1 cellular context compared by ENCODE assay signal in genomic region chr2:119856469-119856901, GRCh38.
TF ChIP-seq lines count a peak whose summit lies in the region.

No MANE protein-coding gene starts in this region.

TF ChIP-seq in K562, 482 proteins besides CTCF, POLR2A, EP300 and RAD21 (continued from another document):
- TF ChIP-seq BMI1 (IDR thresholded peaks at IDR 0.05; ENCODE audit: low read length) (no peak), NFATC3 (IDR thresholded peaks at IDR 0.05) (no peak), KDM4B (IDR thresholded peaks at IDR 0.05; ENCODE audit: borderline replicate concordance in 2 of 2, low read depth in 1 of 2) (no peak), SMARCE1 (IDR thresholded peaks at IDR 0.05) (0 out of 2 replicates have a peak, but pooled peaks have one; percentile 45), MEIS2 (IDR thresholded peaks at IDR 0.05; ENCODE audit: partially characterized antibody) (peak; percentile 68), EHMT2 (IDR thresholded peaks at IDR 0.05) (peak; percentile 76; the same call in 1 of the 2 replicates), ZNF561 (CRISPR knock-in tag; conservative IDR thresholded peaks at IDR 0.05) (no peak), KDM5B (IDR thresholded peaks at IDR 0.05; ENCODE audit: insufficient replicate concordance, low read depth, low read length) (no peak), NR2C1 (IDR thresholded peaks at IDR 0.05) (peak; percentile 54), NR2C1 (tag; IDR thresholded peaks at IDR 0.05) (peak; percentile 74), TCF3 (CRISPR knock-in tag; IDR thresholded peaks at IDR 0.05) (peak; percentile 73), ELF1 (tag; IDR thresholded peaks at IDR 0.05) (no peak), CREM (IDR thresholded peaks at IDR 0.05; ENCODE audit: low read depth) (peak; percentile 50; the same call in 1 of the 2 replicates), E2F3 (CRISPR knock-in tag; IDR thresholded peaks at IDR 0.05) (no peak), TEAD4 (IDR thresholded peaks at IDR 0.05; ENCODE audit: low read length) (peak; percentile 74), TEAD4 (CRISPR knock-in tag; IDR thresholded peaks at IDR 0.05; ENCODE audit: borderline replicate concordance) (no peak), KDM1A (IDR thresholded peaks at IDR 0.05) (peak; percentile 43 to 55; a peak in 2 of 4 replicates), ARID1B (IDR thresholded peaks at IDR 0.05) (peak; percentile 80), ZNF507 (tag; conservative IDR thresholded peaks at IDR 0.05) (no peak), FOXM1 (IDR thresholded peaks at IDR 0.05; ENCODE audit: low read depth) (peak; percentile 56; the same call in 1 of the 2 replicates), FOXM1 (CRISPR knock-in tag; IDR thresholded peaks at IDR 0.05; ENCODE audit: low read depth) (no peak), ZNF384 (IDR thresholded peaks at IDR 0.05; ENCODE audit: low read depth, low read length) (no peak), KLF1 (tag; IDR thresholded peaks at IDR 0.05) (no peak), NCOR1 (IDR thresholded peaks at IDR 0.05) (peak; percentile 66), PKNOX1 (IDR thresholded peaks at IDR 0.05) (peak; percentile 16; the same call in 1 of the 2 replicates), SREBF1 (IDR thresholded peaks at IDR 0.05; ENCODE audit: borderline replicate concordance, low read depth, low read length) (no peak), ZNF511 (CRISPR knock-in tag; IDR thresholded peaks at IDR 0.05) (no peak), HMGN3 (IDR thresholded peaks at IDR 0.05; ENCODE audit: borderline replicate concordance, extremely low read depth, insufficient read length, low read depth, low read length) (no peak), CHD4 (IDR thresholded peaks at IDR 0.05; ENCODE audit: insufficient read depth, insufficient replicate concordance, low read depth, low read length, poor library complexity, severe bottlenecking) (no peak), USF1 (CRISPR knock-in tag; IDR thresholded peaks at IDR 0.05) (no peak), SMARCA4 (IDR thresholded peaks at IDR 0.05) (peak; percentile 58), ETV1 (tag; conservative IDR thresholded peaks at IDR 0.05; ENCODE audit: low read depth) (peak; percentile 54), POLR2AphosphoS2 (IDR thresholded peaks at IDR 0.05; ENCODE audit: low read length) (no peak), CBFA2T2 (conservative IDR thresholded peaks at IDR 0.05) (peak; percentile 58), SAP30 (IDR thresholded peaks at IDR 0.05; ENCODE audit: borderline replicate concordance, insufficient read depth, low read depth, low read length, poor library complexity, severe bottlenecking) (no peak), NRF1 (conservative IDR thresholded peaks at IDR 0.05 in 1 of 2, IDR thresholded peaks at IDR 0.05 in 1 of 2) (no peak), RREB1 (CRISPR knock-in tag; IDR thresholded peaks at IDR 0.05) (no peak), HMBOX1 (IDR thresholded peaks at IDR 0.05) (peak; percentile 95), TRIM24 (IDR thresholded peaks at IDR 0.05) (peak in 1 of 2 experiments; percentile 46; a peak in 1 of 4 replicates), ILK (tag; IDR thresholded peaks at IDR 0.05; ENCODE audit: borderline replicate concordance, low read depth) (no peak), NFE2L1 (tag; IDR thresholded peaks at IDR 0.05; ENCODE audit: borderline replicate concordance, low read depth) (no peak), ARID3A (IDR thresholded peaks at IDR 0.05; ENCODE audit: borderline replicate concordance, low read depth, low read length) (0 out of 2 replicates have a peak, but pooled peaks have one; percentile 35), NFIX (CRISPR knock-in tag; IDR thresholded peaks at IDR 0.05; ENCODE audit: low read depth) (no peak), PBX2 (CRISPR knock-in tag; IDR thresholded peaks at IDR 0.05; ENCODE audit: low read depth) (no peak), PBX2 (tag; conservative IDR thresholded peaks at IDR 0.05; ENCODE audit: low read depth) (peak; percentile 33; the same call in 1 of the 2 replicates), JUND (IDR thresholded peaks at IDR 0.05; ENCODE audit: borderline replicate concordance, low read depth, low read length) (peak; percentile 31; the same call in 1 of the 2 replicates), JUND (tag; IDR thresholded peaks at IDR 0.05; ENCODE audit: borderline replicate concordance, low read depth, low read length) (peak; percentile 10; the same call in 1 of the 3 replicates), PHF8 (IDR thresholded peaks at IDR 0.05; ENCODE audit: borderline replicate concordance, low read length) (no peak), MNT (conservative IDR thresholded peaks at IDR 0.05) (0 out of 4 replicates have a peak, but pooled peaks of 1 of the 2 experiments have one; percentile 25), GABPB2 (CRISPR knock-in tag; conservative IDR thresholded peaks at IDR 0.05) (no peak), NUFIP1 (IDR thresholded peaks at IDR 0.05; ENCODE audit: partially characterized antibody) (no peak), ETV6 (IDR thresholded peaks at IDR 0.05; ENCODE audit: borderline replicate concordance in 1 of 2, low read depth in 2 of 2, low read length in 1 of 2) (0 out of 4 replicates have a peak, but pooled peaks of 1 of the 2 experiments have one; percentile 39), ETV6 (CRISPR knock-in tag; IDR thresholded peaks at IDR 0.05; ENCODE audit: borderline replicate concordance) (no peak), ZNF589 (CRISPR knock-in tag; IDR thresholded peaks at IDR 0.05; ENCODE audit: low read depth) (peak; percentile 71; the same call in 1 of the 2 replicates), GABPA (tag; conservative IDR thresholded peaks at IDR 0.05; ENCODE audit: low read depth) (peak; percentile 35; the same call in 1 of the 2 replicates)
TF ChIP-seq in K562: peak in this region for 44.
